ENCODE assay signal across 13 cellular contexts in the genomic region with DNA sequence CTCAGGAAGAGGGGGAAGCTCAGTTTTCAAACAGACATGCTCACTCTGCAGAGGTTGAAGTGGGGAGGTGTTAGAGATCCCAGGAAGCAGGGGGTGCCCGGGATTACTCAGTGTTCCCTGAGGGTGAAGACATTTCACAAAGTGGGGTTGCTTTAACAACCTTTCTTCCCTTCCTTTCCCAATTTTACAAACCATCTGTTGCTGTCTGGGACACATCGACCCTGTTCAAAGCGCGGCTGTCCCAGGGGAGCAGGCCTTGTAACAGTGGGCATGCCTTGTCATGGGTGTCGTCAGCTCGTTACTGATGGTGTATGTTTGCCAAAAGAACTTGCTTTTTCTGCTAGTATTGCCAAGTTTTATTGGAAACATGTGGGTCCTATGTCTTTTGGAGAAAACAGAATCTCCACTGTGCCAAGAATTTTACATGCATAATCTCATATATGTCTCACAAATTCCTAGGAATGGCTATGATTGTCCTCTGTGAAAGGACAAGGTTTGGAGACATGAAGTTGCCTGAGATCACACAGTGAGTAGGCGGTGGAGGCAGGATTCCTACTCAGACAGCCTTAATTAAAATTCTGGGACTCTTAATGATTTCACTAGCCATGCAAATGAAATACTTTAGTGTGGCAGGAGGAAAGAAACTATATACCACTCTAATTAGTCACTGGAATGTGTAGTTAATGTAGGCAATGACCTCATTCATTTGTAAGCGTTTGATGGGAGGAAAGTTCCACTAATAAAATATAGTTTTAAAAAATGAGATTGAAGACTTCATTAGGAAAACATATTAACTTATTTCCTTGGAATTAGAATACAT.
DNase-seq lines count a peak whose midpoint lies in the region; ATAC-seq, FAIRE-seq and TF ChIP-seq lines count a peak whose summit lies in the region.
"Had no signal": no experiment of that assay in that cellular context is flagged by ENCODE, and none has a peak within 500 bp of the region (broad histone marks: within the 10 kb centered on the region; RNA-seq: fewer than 3 reads in every experiment).

No MANE protein-coding gene starts in this region.

- TF ChIP-seq CTCF in cardiac fibroblast (IDR thresholded peaks at IDR 0.05; ENCODE audit: low read depth, low read length) = no peak
- TF ChIP-seq CTCF in right atrium auricular region (IDR thresholded peaks at IDR 0.05) = no peak
- TF ChIP-seq CTCF in tibial artery (IDR thresholded peaks at IDR 0.05) = no peak
- TF ChIP-seq CTCF in H9 (conservative IDR thresholded peaks at IDR 0.05) = no peak
- TF ChIP-seq CTCF in pancreas (IDR thresholded peaks at IDR 0.05) = no peak

- no peak overlapping the region for H4K8ac ChIP-seq in H9 (replicated peaks; ENCODE audit: insufficient read length, low read depth, low read length)

- H2BK15ac ChIP-seq in H9 (ENCODE audit: low read depth, low read length) = no peak overlapping the region

- H3K23me2 ChIP-seq in H9 (ENCODE audit: insufficient read length, low read depth, low read length, poor library complexity, severe bottlenecking) = no peaks in the 10 kb centered on the region

- no peak overlapping the region for H2AFZ ChIP-seq in H9 (ENCODE audit: low read length)

- H3K27ac ChIP-seq in right atrium auricular region (peak overlapping the region in 1 of 2 donors; percentile 17), tibial artery (peak overlapping the region; percentile 65 to 69), H9 (ENCODE audit: insufficient read length, low read depth, low read length) (no peak overlapping the region), pancreas (no peak overlapping the region)

- intact Hi-C loops in tibial artery (cut with DNase I; ENCODE audit: low total_unique reads) (loop anchor here (5.0 kb wide), 1 partner anchor 137 kb away; no protein-coding TSS in a partner anchor), pancreas (cut with DNase I) (no loop called here)

- H3K14ac ChIP-seq in H9 (ENCODE audit: insufficient read depth, low read length) = no peak overlapping the region

- H3K4ac ChIP-seq in H9 (ENCODE audit: low read depth, low read length) = no peak overlapping the region

- FAIRE-seq in RCC 7860 (lab: Jason Lieb, UNC) (no peak), pancreas (lab: Jason Lieb, UNC) (no peak)

- no peak overlapping the region for H2BK12ac ChIP-seq in H9 (ENCODE audit: insufficient read length, low read depth, low read length)

- peaks cover 0 to 25% of the 10 kb centered on the region in 2 donors for H3K4me1 ChIP-seq in right atrium auricular region
- H3K4me1 ChIP-seq in tibial artery = peaks cover 0 to 52% (median 25%) of the 10 kb centered on the region in 4 donors
- peaks cover 2% of the 10 kb centered on the region; the same call in 1 of the 2 replicates for H3K4me1 ChIP-seq in H9 (ENCODE audit: insufficient read depth, low read length)
- no peaks in the 10 kb centered on the region for H3K4me1 ChIP-seq in pancreas

- H3K4me3 ChIP-seq in cardiac fibroblast (replicated peaks in 1 of 2; ENCODE audit: low read depth in 2 of 2, low read length in 2 of 2) = no peak overlapping the region
- H3K4me3 ChIP-seq in right atrium auricular region = no peak overlapping the region
- H3K4me3 ChIP-seq in tibial artery = no peak overlapping the region
- no peak overlapping the region for H3K4me3 ChIP-seq in pancreas

- H3K9ac ChIP-seq in H9 (ENCODE audit: extremely low read depth, insufficient read length, low read length) = no peak overlapping the region

- H2AK5ac ChIP-seq in H9 (ENCODE audit: insufficient read length, low read length) = no peak overlapping the region

- no peak overlapping the region for H3K56ac ChIP-seq in H9 (ENCODE audit: insufficient read length, low read depth, low read length)

- H3K36me3 Mint-ChIP-seq in H9 (ENCODE audit: insufficient read depth in 1 of 3, low read depth in 3 of 3) = no peaks in the 10 kb centered on the region; a peak in 1 of 7 replicates

- H4K91ac ChIP-seq in H9 (ENCODE audit: insufficient read length, low read depth, low read length) = no peak overlapping the region

- no peaks in the 10 kb centered on the region for H3K27me3 ChIP-seq in right atrium auricular region
- H3K27me3 ChIP-seq in tibial artery = no peaks in the 10 kb centered on the region
- no peaks in the 10 kb centered on the region for H3K27me3 ChIP-seq in H9 (ENCODE audit: insufficient read depth, low read length)
- no peaks in the 10 kb centered on the region for H3K27me3 ChIP-seq in pancreas

- H2BK120ac ChIP-seq in H9 (ENCODE audit: low read depth, low read length, poor library complexity, severe bottlenecking) = no peak overlapping the region

- H3K9me3 ChIP-seq in right atrium auricular region (no peaks in the 10 kb centered on the region), tibial artery (no peaks in the 10 kb centered on the region), H9 (ENCODE audit: control insufficient read depth, low read depth, low read length) (no peaks in the 10 kb centered on the region), pancreas (no peaks in the 10 kb centered on the region)

- no CpG with 5 or more reads among the region's 8 CpGs for WGBS in H9 (ENCODE audit: extremely low coverage, insufficient read length, low lambda C conversion rate)
- 69% methylated on average over 8 of the region's 8 CpGs for WGBS in pancreas, 2 donors

- peaks cover 5% of the 10 kb centered on the region in 2 experiments; a peak in 2 of 4 replicates for H3K4me1 Mint-ChIP-seq in H9
- H3K4me1 Mint-ChIP-seq: naive B cell had no signal

- no peak overlapping the region for H4K5ac ChIP-seq in H9 (ENCODE audit: insufficient read length, low read depth, low read length)

- H3K18ac ChIP-seq in H9 (ENCODE audit: insufficient read length, low read depth, low read length) = no peak overlapping the region

- H3K27ac Mint-ChIP-seq in H9 = no peak overlapping the region; a peak in 1 of 7 replicates
- H3K27ac Mint-ChIP-seq: stimulated activated naive CD8-positive, alpha-beta T cell treated with anti-CD3 and anti-CD28 coated beads, Interleukin-15, Interleukin-2, amounts not matched to agents 100 ng/mL and 50 ng/mL, for 24 hours had no signal

- no peaks in the 10 kb centered on the region for H3K79me2 ChIP-seq in H9 (ENCODE audit: insufficient read depth, low read length)

- no peak overlapping the region for H3T11ph ChIP-seq in H9 (ENCODE audit: low read length)

- no peak overlapping the region for H3K4me2 ChIP-seq in H9 (ENCODE audit: insufficient read depth, insufficient read length, low read length)

- peaks cover 6% of the 10 kb centered on the region for H3K27me3 Mint-ChIP-seq in H9 (ENCODE audit: low read depth)

- H3K36me3 ChIP-seq in right atrium auricular region (no peaks in the 10 kb centered on the region), tibial artery (no peaks in the 10 kb centered on the region), pancreas (no peaks in the 10 kb centered on the region)

- no peak overlapping the region for H2BK20ac ChIP-seq in H9 (ENCODE audit: low read depth, low read length, poor library complexity, severe bottlenecking)

- H4K20me1 ChIP-seq in H9 (ENCODE audit: control insufficient read depth, insufficient read depth, insufficient read length) = no peaks in the 10 kb centered on the region

- no peak overlapping the region for H3K23ac ChIP-seq in H9 (ENCODE audit: insufficient read length, low read depth, low read length)

- peak; percentile 61 for DNase-seq in HS-5 (ENCODE audit: low read depth)
- peak; percentile 88 to 94 for DNase-seq in cardiac fibroblast (ENCODE audit: low read depth in 2 of 2)
- peak; percentile 83 for DNase-seq in right atrium auricular region (ENCODE audit: low spot score)
- peak; percentile 69 to 86 for DNase-seq in tibial artery
- no peak for DNase-seq in H9
- DNase-seq in RCC 7860 (ENCODE audit: low spot score) = no peak
- no peak for DNase-seq in pancreas
- DNase-seq: activated T-cell treated with anti-CD3 and anti-CD28 coated beads, Interleukin-2, amount 50 U/mL, for 1 hour; DMS79; naive B cell; RPMI8226 had no signal

- no peak for ATAC-seq in GM21367 (IDR thresholded peaks at IDR 0.05; ENCODE audit: unreplicated experiment)
- ATAC-seq in pancreas = no peak

- no peaks in the 10 kb centered on the region for H3K79me1 ChIP-seq in H9 (ENCODE audit: insufficient read depth, low read depth, low read length, poor library complexity, severe bottlenecking)

- no peak overlapping the region for H2BK5ac ChIP-seq in H9 (ENCODE audit: insufficient read length, low read length)

- H3K4me3 Mint-ChIP-seq in H9 = no peak overlapping the region
- H3K4me3 Mint-ChIP-seq: naive B cell; stimulated activated naive CD8-positive, alpha-beta T cell treated with anti-CD3 and anti-CD28 coated beads, Interleukin-15, Interleukin-2, amounts not matched to agents 100 ng/mL and 50 ng/mL, for 24 hours had no signal

- peaks cover 2 to 9% of the 10 kb centered on the region in 2 experiments; a peak in 2 of 5 replicates for H3K9me3 Mint-ChIP-seq in H9

Comparison
In these comparisons a context has a peak if more than half of its experiments do, and no peak if none do; other contexts are left out.
1. DNase-seq: peak in HS-5 (single experiment), cardiac fibroblast (2 of 2), right atrium auricular region (single experiment) and tibial artery (2 of 2); none in H9 (single experiment), RCC 7860 (single experiment) and pancreas (0 of 6).
2. H3K27ac ChIP-seq: peak in tibial artery (2 of 2); none in H9 (single experiment) and pancreas (0 of 4).